9 cellular contexts compared by ENCODE assay signal in the genomic region with DNA sequence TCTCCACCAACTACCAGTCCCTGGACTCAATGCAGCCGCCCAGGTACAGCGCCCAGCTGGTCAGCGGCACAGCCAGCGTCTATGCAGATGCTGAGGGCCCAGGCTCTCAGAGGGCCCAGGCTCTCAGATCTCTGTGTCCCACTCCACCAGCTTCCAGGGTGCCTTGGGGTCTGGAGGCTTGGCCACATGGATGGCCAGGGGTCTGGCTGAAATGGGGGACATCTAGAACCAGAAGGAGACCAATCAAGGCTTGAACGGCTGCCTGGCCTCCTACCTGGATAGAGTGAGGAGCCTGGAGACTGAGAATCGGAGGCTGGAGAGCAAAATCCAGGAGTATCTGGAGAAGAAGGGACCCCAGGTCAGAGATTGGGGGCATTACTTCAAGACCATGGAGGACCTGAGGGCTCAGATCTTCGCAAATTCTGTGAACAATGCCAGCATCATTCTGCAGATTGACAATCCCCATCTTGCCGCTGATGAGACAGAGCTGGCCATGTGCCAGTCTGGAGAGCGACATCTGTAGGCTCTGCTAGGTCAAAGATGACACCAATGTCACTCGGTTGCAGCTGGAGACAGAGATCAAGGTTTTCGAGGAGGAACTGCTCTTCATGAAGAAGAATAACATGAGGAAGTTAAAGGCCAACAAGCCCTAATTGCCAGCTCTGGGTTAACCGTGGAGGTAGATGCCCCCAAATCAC. TPM values are rescaled to one million over a fixed set of nuclear protein-coding genes. Genes with fewer than 3 reads are reported as not detected.
A peak's percentile ranks its signal among the peaks of the same experiment; 100 is the strongest.
DNase-seq lines count a peak whose midpoint lies in the region; ATAC-seq, FAIRE-seq and TF ChIP-seq lines count a peak whose summit lies in the region.
"Had no signal": no experiment of that assay in that cellular context is flagged by ENCODE, and none has a peak within 500 bp of the region (broad histone marks: within the 10 kb centered on the region; RNA-seq: fewer than 3 reads in every experiment).

No MANE protein-coding gene starts in this region.

- peak overlapping the region; percentile 75 for H3K27ac Mint-ChIP-seq in memory B cell

- peaks cover 6% of the 10 kb centered on the region for H3K4me1 Mint-ChIP-seq in memory B cell

- FAIRE-seq in GM12892 (lab: Jason Lieb, UNC): no peak

- H3K9me3 Mint-ChIP-seq in memory B cell: no peaks in the 10 kb centered on the region
- H3K9me3 Mint-ChIP-seq: CD8-positive, alpha-beta memory T cell had no signal

- DNase-seq in AML-193 (lab: John Stamatoyannopoulos, UW) (peak; percentile 91 to 93), KG1 (lab: John Stamatoyannopoulos, UW) (peak; percentile 34), memory B cell (ENCODE audit: low spot score in 2 of 2) (peak; percentile 44 to 65), COLO829 (ENCODE audit: low spot score) (no peak), GM12892 (ENCODE audit: insufficient read length) (no peak)
- DNase-seq in activated CD4-positive, alpha-beta T cell treated with anti-CD3 and anti-CD28 coated beads for 48 hours: peak; percentile 64

- H3K27me3 Mint-ChIP-seq in memory B cell: no peaks in the 10 kb centered on the region
- H3K27me3 Mint-ChIP-seq: CD8-positive, alpha-beta memory T cell had no signal

- H3K36me3 Mint-ChIP-seq in memory B cell: no peaks in the 10 kb centered on the region
- H3K36me3 Mint-ChIP-seq: CD8-positive, alpha-beta memory T cell had no signal

- H3K4me3 Mint-ChIP-seq in memory B cell: no peak overlapping the region
- H3K4me3 Mint-ChIP-seq: CD8-positive, alpha-beta memory T cell had no signal

- ATAC-seq in memory B cell (ENCODE audit: low read depth) (peak; percentile 99), HG03135 (IDR thresholded peaks at IDR 0.05; ENCODE audit: unreplicated experiment) (no peak), HG02870 (IDR thresholded peaks at IDR 0.05; ENCODE audit: unreplicated experiment) (no peak)

- TF ChIP-seq POLR2A in GM12892 (IDR thresholded peaks at IDR 0.05; ENCODE audit: low read depth, low read length): no peak

RNA-seq across cellular contexts. Expression of a gene that starts 44.1 kb away (rescaled TPM):
- not detected for polyA plus RNA-seq in GM12892 (2012; ENCODE audit: missing spikeins)

RNA-seq across cellular contexts. Expression of a gene that starts 46.7 kb away (rescaled TPM):
- 159 TPM for polyA plus RNA-seq in GM12892 (2012; ENCODE audit: missing spikeins)

RNA-seq across cellular contexts. Expression of a gene that starts 58.9 kb away (rescaled TPM):
- 12.5 TPM for polyA plus RNA-seq in GM12892 (2012; ENCODE audit: missing spikeins)

Comparison
In these comparisons a context has a peak if more than half of its experiments do, and no peak if none do; other contexts are left out.
1. DNase-seq: peak in AML-193 (2 of 2), KG1 (single experiment), activated CD4-positive, alpha-beta T cell treated with anti-CD3 and anti-CD28 coated beads for 48 hours (single experiment) and memory B cell (2 of 2); none in COLO829 (single experiment) and GM12892 (single experiment).